ENCODE assay signal across 29 cellular contexts in genomic region chr3:184734903-184735630, GRCh38. TPM values are rescaled to one million over a fixed set of nuclear protein-coding genes. Genes with fewer than 3 reads are reported as not detected.
A peak's percentile ranks its signal among the peaks of the same experiment; 100 is the strongest.
DNase-seq lines count a peak whose midpoint lies in the region; ATAC-seq and TF ChIP-seq lines count a peak whose summit lies in the region.
"Had no signal": no experiment of that assay in that cellular context is flagged by ENCODE, and none has a peak within 500 bp of the region (broad histone marks: within the 10 kb centered on the region; RNA-seq: fewer than 3 reads in every experiment).

No MANE protein-coding gene starts in this region.

- peak; percentile 13 for DNase-seq in activated T-cell treated with anti-CD3 and anti-CD28 coated beads, Interleukin-2, amount 50 U/mL, for 24 hours
- no peak for DNase-seq in activated T-cell treated with anti-CD3 and anti-CD28 coated beads, Interleukin-2, amount 50 U/mL, for 72 hours
- DNase-seq in endothelial cell (ENCODE audit: low spot score) (no peak), neural crest cell (ENCODE audit: low read depth, low spot score) (no peak), ureter (ENCODE audit: low spot score) (peak; percentile 22), NCI-H1092 treated with DMSO at 0.1 percent for 48 hours (lab: John Stamatoyannopoulos, UW) (no peak), ACHN (no peak), PC-3 (no peak)
- DNase-seq: activated CD4-positive, alpha-beta T cell treated with anti-CD3 and anti-CD28 coated beads for 4 hours; activated T-cell treated with anti-CD3 and anti-CD28 coated beads, Interleukin-2, amount 50 U/mL, for 4 hours; AML-193; CD4-positive, CD25-positive, alpha-beta regulatory T cell; central memory CD4-positive, alpha-beta T cell; dermis blood vessel endothelial cell; DND-41; esophagus squamous epithelium; foreskin keratinocyte; NCI-H1694; NCI-H446; NCI-H748 treated with DMSO at 0.1 percent for 48 hours; psoas muscle; SIG-M5; stimulated activated CD4-positive, alpha-beta T cell treated with anti-CD3 and anti-CD28 coated beads, Interleukin-15, amount 100 ng/mL, for 24 hours; SW 1271 had no signal

- H3K4me3 Mint-ChIP-seq in activated T-cell treated with anti-CD3 and anti-CD28 coated beads, Interleukin-2, amount 50 U/mL, for 24 hours = no peak overlapping the region
- no peak overlapping the region for H3K4me3 Mint-ChIP-seq in activated T-cell treated with anti-CD3 and anti-CD28 coated beads, Interleukin-2, amount 50 U/mL, for 72 hours
- H3K4me3 Mint-ChIP-seq in endothelial cell (ENCODE audit: unreplicated experiment) (peak overlapping the region; percentile 73), neural crest cell (no peak overlapping the region)
- H3K4me3 Mint-ChIP-seq: activated T-cell treated with anti-CD3 and anti-CD28 coated beads, Interleukin-2, amount 50 U/mL, for 4 hours; CD4-positive, CD25-positive, alpha-beta regulatory T cell; memory B cell; stimulated activated effector memory CD8-positive, alpha-beta T cell treated with anti-CD3 and anti-CD28 coated beads, Interleukin-12 subunit alpha, Interleukin-12 subunit beta, amount 100 ng/mL, for 72 hours; type B pancreatic cell had no signal

- no peaks in the 10 kb centered on the region for H3K36me3 Mint-ChIP-seq in activated T-cell treated with anti-CD3 and anti-CD28 coated beads, Interleukin-2, amount 50 U/mL, for 24 hours (ENCODE audit: low read depth)
- H3K36me3 Mint-ChIP-seq in activated T-cell treated with anti-CD3 and anti-CD28 coated beads, Interleukin-2, amount 50 U/mL, for 72 hours (ENCODE audit: insufficient read depth in 2 of 2) = no peaks in the 10 kb centered on the region
- H3K36me3 Mint-ChIP-seq in endothelial cell (ENCODE audit: low read depth, unreplicated experiment) (peaks cover 4% of the 10 kb centered on the region), neural crest cell (ENCODE audit: low read depth) (no peaks in the 10 kb centered on the region)
- H3K36me3 Mint-ChIP-seq: CD4-positive, CD25-positive, alpha-beta regulatory T cell; memory B cell; stimulated activated effector memory CD8-positive, alpha-beta T cell treated with anti-CD3 and anti-CD28 coated beads, Interleukin-12 subunit alpha, Interleukin-12 subunit beta, amount 100 ng/mL, for 72 hours; type B pancreatic cell had no signal

- ATAC-seq in activated T-cell treated with anti-CD3 and anti-CD28 coated beads, Interleukin-2, amount 50 U/mL, for 72 hours (replicated peaks in 1 of 2) = no peak
- ATAC-seq in PC-3 = no peak
- ATAC-seq: activated T-cell treated with anti-CD3 and anti-CD28 coated beads, Interleukin-2, amount 50 U/mL, for 4 hours; foreskin keratinocyte; heart left ventricle; psoas muscle; stimulated activated effector memory CD8-positive, alpha-beta T cell treated with anti-CD3 and anti-CD28 coated beads, Interleukin-12 subunit alpha, Interleukin-12 subunit beta, amount 100 ng/mL, for 72 hours had no signal

- H3K9me3 ChIP-seq in PC-3 (ENCODE audit: low read length) = no peaks in the 10 kb centered on the region
- H3K9me3 ChIP-seq: esophagus squamous epithelium, heart left ventricle, neutrophil, psoas muscle had no signal

- H3K27me3 ChIP-seq in PC-3 (ENCODE audit: low read length) = no peaks in the 10 kb centered on the region
- H3K27me3 ChIP-seq: esophagus squamous epithelium, foreskin keratinocyte, heart left ventricle had no signal

- H3K9me3 Mint-ChIP-seq in activated T-cell treated with anti-CD3 and anti-CD28 coated beads, Interleukin-2, amount 50 U/mL, for 24 hours = no peaks in the 10 kb centered on the region
- no peaks in the 10 kb centered on the region for H3K9me3 Mint-ChIP-seq in activated T-cell treated with anti-CD3 and anti-CD28 coated beads, Interleukin-2, amount 50 U/mL, for 72 hours
- H3K9me3 Mint-ChIP-seq in endothelial cell (ENCODE audit: unreplicated experiment) (no peaks in the 10 kb centered on the region), neural crest cell (no peaks in the 10 kb centered on the region)
- H3K9me3 Mint-ChIP-seq: activated T-cell treated with anti-CD3 and anti-CD28 coated beads, Interleukin-2, amount 50 U/mL, for 4 hours; CD4-positive, CD25-positive, alpha-beta regulatory T cell; memory B cell; stimulated activated effector memory CD8-positive, alpha-beta T cell treated with anti-CD3 and anti-CD28 coated beads, Interleukin-12 subunit alpha, Interleukin-12 subunit beta, amount 100 ng/mL, for 72 hours; type B pancreatic cell had no signal

- no peak overlapping the region for H3K4me2 ChIP-seq in PC-3 (ENCODE audit: low read length)

- no peak overlapping the region for H3K4me3 ChIP-seq in PC-3 (ENCODE audit: low read length)
- H3K4me3 ChIP-seq: esophagus squamous epithelium, heart left ventricle, psoas muscle had no signal

- no peaks in the 10 kb centered on the region for H3K79me2 ChIP-seq in PC-3 (ENCODE audit: low read length)

- intact Hi-C loops in PC-3 (cut with micrococcal nuclease) = no loop called here

- H3K9me2 ChIP-seq in PC-3 (replicated peaks; ENCODE audit: low read length) = no peaks in the 10 kb centered on the region

- H2AFZ ChIP-seq in PC-3 (ENCODE audit: low read length) = no peak overlapping the region

- H3K27ac ChIP-seq in PC-3 (ENCODE audit: low read length) = no peak overlapping the region
- H3K27ac ChIP-seq: esophagus squamous epithelium, heart left ventricle, neutrophil, psoas muscle had no signal

- peaks cover 5% of the 10 kb centered on the region for H3F3A ChIP-seq in PC-3 (ENCODE audit: low read length, unreplicated experiment)

- POLR2A ChIA-PET in PC-3 (lab: Charles Lee; ENCODE audit: unreplicated experiment) = no interaction called here

- in situ Hi-C loops in ACHN (cut with HindIII; ENCODE audit: low pct_ligation_motif_present, low pct_unique_long_range_greater_than_20kb, low sequenced_read_pairs) = no loop called here

- H3K4me1 Mint-ChIP-seq in activated T-cell treated with anti-CD3 and anti-CD28 coated beads, Interleukin-2, amount 50 U/mL, for 24 hours (ENCODE audit: low read depth) = no peaks in the 10 kb centered on the region
- peaks cover under 1% of the 10 kb centered on the region for H3K4me1 Mint-ChIP-seq in activated T-cell treated with anti-CD3 and anti-CD28 coated beads, Interleukin-2, amount 50 U/mL, for 72 hours (ENCODE audit: low read depth)
- H3K4me1 Mint-ChIP-seq in endothelial cell (ENCODE audit: unreplicated experiment) = peaks cover 26% of the 10 kb centered on the region
- peaks cover 23% of the 10 kb centered on the region for H3K4me1 Mint-ChIP-seq in neural crest cell
- H3K4me1 Mint-ChIP-seq: CD4-positive, CD25-positive, alpha-beta regulatory T cell; memory B cell; stimulated activated effector memory CD8-positive, alpha-beta T cell treated with anti-CD3 and anti-CD28 coated beads, Interleukin-12 subunit alpha, Interleukin-12 subunit beta, amount 100 ng/mL, for 72 hours had no signal

- H3K36me3 ChIP-seq in PC-3 (ENCODE audit: low read depth, low read length) = no peaks in the 10 kb centered on the region
- H3K36me3 ChIP-seq: esophagus squamous epithelium, heart left ventricle, neutrophil had no signal

- no peak overlapping the region for H3K27ac Mint-ChIP-seq in activated T-cell treated with anti-CD3 and anti-CD28 coated beads, Interleukin-2, amount 50 U/mL, for 24 hours
- no peak overlapping the region for H3K27ac Mint-ChIP-seq in activated T-cell treated with anti-CD3 and anti-CD28 coated beads, Interleukin-2, amount 50 U/mL, for 72 hours
- H3K27ac Mint-ChIP-seq in endothelial cell (ENCODE audit: unreplicated experiment) (peak overlapping the region; percentile 34), neural crest cell (ENCODE audit: unreplicated experiment) (peak overlapping the region; percentile 45)
- H3K27ac Mint-ChIP-seq: CD4-positive, CD25-positive, alpha-beta regulatory T cell; memory B cell; stimulated activated effector memory CD8-positive, alpha-beta T cell treated with anti-CD3 and anti-CD28 coated beads, Interleukin-12 subunit alpha, Interleukin-12 subunit beta, amount 100 ng/mL, for 72 hours; type B pancreatic cell had no signal

- H3K9ac ChIP-seq in PC-3 (ENCODE audit: low read length) = no peak overlapping the region

- no TSS peak for BruUV-seq in PC-3 (replicated peaks; lab: Mats Ljungman, UMichigan)

- H4K20me1 ChIP-seq in PC-3 (ENCODE audit: low read length) = no peaks in the 10 kb centered on the region

- CTCF ChIA-PET in PC-3 (lab: Charles Lee) = no interaction called here

- peaks cover 6% of the 10 kb centered on the region for H3K27me3 Mint-ChIP-seq in activated T-cell treated with anti-CD3 and anti-CD28 coated beads, Interleukin-2, amount 50 U/mL, for 24 hours
- H3K27me3 Mint-ChIP-seq in activated T-cell treated with anti-CD3 and anti-CD28 coated beads, Interleukin-2, amount 50 U/mL, for 72 hours (ENCODE audit: low read depth) = peaks cover 14% of the 10 kb centered on the region
- H3K27me3 Mint-ChIP-seq in endothelial cell (ENCODE audit: unreplicated experiment) = peaks cover 12% of the 10 kb centered on the region
- no peaks in the 10 kb centered on the region for H3K27me3 Mint-ChIP-seq in neural crest cell (ENCODE audit: low read depth)
- H3K27me3 Mint-ChIP-seq: type B pancreatic cell had no signal

- no peak for TF ChIP-seq CTCF in endothelial cell (IDR thresholded peaks at IDR 0.05; ENCODE audit: unreplicated experiment)
- no peak for TF ChIP-seq CTCF in neural crest cell (conservative IDR thresholded peaks at IDR 0.05)
- no peak for TF ChIP-seq CTCF in PC-3 (conservative IDR thresholded peaks at IDR 0.05; ENCODE audit: low read depth, low read length)

- peaks cover 30% of the 10 kb centered on the region for H3K4me1 ChIP-seq in PC-3 (ENCODE audit: insufficient read depth, low read length)
- H3K4me1 ChIP-seq: psoas muscle had no signal

RNA-seq across cellular contexts. Expression of gene MAGEF1, which starts 23.2 kb away (rescaled TPM):
- total RNA-seq in activated T-cell treated with anti-CD3 and anti-CD28 coated beads, Interleukin-2, amount 50 U/mL, for 72 hours = 10 to 100 TPM; 27.9 to 28.1 TPM
- total RNA-seq in endothelial cell (ENCODE audit: unreplicated experiment) (22.9 TPM), neural crest cell (76.3 and 80.3 TPM in 2 replicates), ureter (30.4 TPM), PC-3 (2014; rRNA removed) (43.6 and 57.4 TPM in 2 replicates)

Comparison
In these comparisons a context has a peak if more than half of its experiments do, and no peak if none do; other contexts are left out.
1. DNase-seq: peak in activated T-cell treated with anti-CD3 and anti-CD28 coated beads, Interleukin-2, amount 50 U/mL, for 24 hours (single experiment) and ureter (single experiment); none in activated T-cell treated with anti-CD3 and anti-CD28 coated beads, Interleukin-2, amount 50 U/mL, for 72 hours (0 of 2), endothelial cell (single experiment), neural crest cell (single experiment), NCI-H1092 treated with DMSO at 0.1 percent for 48 hours (single experiment), ACHN (single experiment) and PC-3 (single experiment).
2. H3K27ac Mint-ChIP-seq: peak in endothelial cell (single experiment) and neural crest cell (single experiment); none in activated T-cell treated with anti-CD3 and anti-CD28 coated beads, Interleukin-2, amount 50 U/mL, for 24 hours (single experiment) and activated T-cell treated with anti-CD3 and anti-CD28 coated beads, Interleukin-2, amount 50 U/mL, for 72 hours (single experiment).